16 cellular contexts compared by ENCODE assay signal in genomic region chr2:208251098-208251497, GRCh38. TPM values are rescaled to one million over a fixed set of nuclear protein-coding genes. Genes with fewer than 3 reads are reported as not detected.
DNase-seq lines count a peak whose midpoint lies in the region; ATAC-seq and TF ChIP-seq lines count a peak whose summit lies in the region.
"Had no signal": no experiment of that assay in that cellular context is flagged by ENCODE, and none has a peak within 500 bp of the region (broad histone marks: within the 10 kb centered on the region; RNA-seq: fewer than 3 reads in every experiment).

No MANE protein-coding gene starts in this region.

- H3K9me3 ChIP-seq in HUES64 (ENCODE audit: insufficient read depth, low read depth, low read length) (no peaks in the 10 kb centered on the region), adrenal gland (replicated peaks in 1 of 3) (no peaks in the 10 kb centered on the region), right lobe of liver (no peaks in the 10 kb centered on the region)

- no peak overlapping the region for H3K4me3 ChIP-seq in ACC112 (ENCODE audit: low read depth, low read length)
- H3K4me3 ChIP-seq in HUES64 (ENCODE audit: low read length): no peak overlapping the region
- no peak overlapping the region for H3K4me3 ChIP-seq in adrenal gland
- H3K4me3 ChIP-seq in right lobe of liver: peak overlapping the region in 1 of 3 donors; percentile 95

- H3K36me3 Mint-ChIP-seq in activated CD4-positive, alpha-beta memory T cell treated with anti-CD3 and anti-CD28 coated beads for 36 hours: peaks cover 17% of the 10 kb centered on the region

- TF ChIP-seq CTCF in adrenal gland (IDR thresholded peaks at IDR 0.05): no peak
- no peak for TF ChIP-seq CTCF in right lobe of liver (IDR thresholded peaks at IDR 0.05)

- no peaks in the 10 kb centered on the region for H3K9me3 Mint-ChIP-seq in activated CD4-positive, alpha-beta memory T cell treated with anti-CD3 and anti-CD28 coated beads for 36 hours
- H3K9me3 Mint-ChIP-seq: IgD-negative memory B cell had no signal

- peaks cover 2% of the 10 kb centered on the region for H3K79me2 ChIP-seq in ACC112 (ENCODE audit: control insufficient read depth, insufficient read depth, low read length, unreplicated experiment)

- peak overlapping the region; percentile 43; the same call in 1 of the 2 replicates for H3K27ac ChIP-seq in ACC112 (ENCODE audit: low read depth, low read length)
- peak overlapping the region; percentile 59; the same call in 1 of the 2 replicates for H3K27ac ChIP-seq in HUES64 (ENCODE audit: low read depth, low read length)
- peak overlapping the region in 3 of 5 donors; percentile 6 to 77 (median 53) for H3K27ac ChIP-seq in adrenal gland
- peak overlapping the region; percentile 23 to 73 (median 40) for H3K27ac ChIP-seq in right lobe of liver

- ATAC-seq in right lobe of liver: no peak

- H3K36me3 ChIP-seq in ACC112 (ENCODE audit: insufficient read depth, low read length) (0 out of 2 replicates have a peak, but pooled peaks cover 9% of the 10 kb centered on the region), HUES64 (ENCODE audit: insufficient read depth, low read length) (peaks cover 76% of the 10 kb centered on the region), adrenal gland (replicated peaks in 1 of 2) (peaks cover 0 to 27% of the 10 kb centered on the region in 2 donors), right lobe of liver (peaks cover 0 to 70% (median 8%) of the 10 kb centered on the region in 4 donors)

- H3K27me3 ChIP-seq in ACC112 (ENCODE audit: insufficient read depth, low read length): no peaks in the 10 kb centered on the region
- no peaks in the 10 kb centered on the region for H3K27me3 ChIP-seq in HUES64 (ENCODE audit: insufficient read depth, low read length)
- no peaks in the 10 kb centered on the region for H3K27me3 ChIP-seq in adrenal gland
- H3K27me3 ChIP-seq in right lobe of liver: no peaks in the 10 kb centered on the region

- H3K27ac Mint-ChIP-seq in activated CD4-positive, alpha-beta memory T cell treated with anti-CD3 and anti-CD28 coated beads for 36 hours: no peak overlapping the region
- H3K27ac Mint-ChIP-seq: CD4-positive, alpha-beta memory T cell; IgD-negative memory B cell had no signal

- H3K4me1 ChIP-seq in ACC112 (ENCODE audit: control insufficient read depth, insufficient read depth, low read length, unreplicated experiment): peaks cover 30% of the 10 kb centered on the region
- H3K4me1 ChIP-seq in HUES64 (ENCODE audit: insufficient read depth, low read length): peaks cover 27% of the 10 kb centered on the region
- peaks cover 62 to 73% of the 10 kb centered on the region in 2 donors for H3K4me1 ChIP-seq in adrenal gland (replicated peaks in 1 of 2)
- peaks cover 0 to 56% (median 24%) of the 10 kb centered on the region in 4 donors for H3K4me1 ChIP-seq in right lobe of liver

- CTCF ChIA-PET in activated CD4-positive, alpha-beta memory T cell treated with anti-CD3 and anti-CD28 coated beads for 36 hours (lab: Charles Lee): interaction anchor here (0.6 to 7.3 kb wide), 2 partner anchors 17 to 80 kb away, joined by 3 to 99 read pairs; partner anchors contain the start of gene PIKFYVE

- no peak overlapping the region for H3K9ac ChIP-seq in HUES64 (ENCODE audit: low read depth, low read length)

- intact Hi-C loops in adrenal gland (cut with DNase I) (loop anchor here (5.0 to 10.0 kb wide), 2 partner anchors 74 to 76 kb away; no protein-coding TSS in a partner anchor), right lobe of liver (cut with DNase I) (loop anchor here in 1 of 2 donors (10.0 kb wide), 1 partner anchor 76 kb away; no protein-coding TSS in a partner anchor)
- intact Hi-C loops in activated CD4-positive, alpha-beta memory T cell treated with anti-CD3 and anti-CD28 coated beads for 36 hours (cut with micrococcal nuclease): loop anchor here (5.0 kb wide), 1 partner anchor 1974 kb away; no protein-coding TSS in a partner anchor

- POLR2A ChIA-PET in activated CD4-positive, alpha-beta memory T cell treated with anti-CD3 and anti-CD28 coated beads for 36 hours (lab: Charles Lee): interaction anchor here (0.7 kb wide), 1 partner anchor 530 kb away, joined by 3 read pairs; no protein-coding TSS in a partner anchor

- H3K4me1 Mint-ChIP-seq in activated CD4-positive, alpha-beta memory T cell treated with anti-CD3 and anti-CD28 coated beads for 36 hours (ENCODE audit: low read depth): peaks cover 15% of the 10 kb centered on the region

- no peak overlapping the region for H3K4me3 Mint-ChIP-seq in activated CD4-positive, alpha-beta memory T cell treated with anti-CD3 and anti-CD28 coated beads for 36 hours
- H3K4me3 Mint-ChIP-seq: CD4-positive, alpha-beta memory T cell; IgD-negative memory B cell had no signal

- no peak for TF ChIP-seq POLR2A in adrenal gland (IDR thresholded peaks at IDR 0.05)
- no peak for TF ChIP-seq POLR2A in right lobe of liver (IDR thresholded peaks at IDR 0.05)

- 95% methylated on average over 4 of the region's 4 CpGs for WGBS in HUES64
- WGBS in adrenal gland, 4 donors: 93 to 96% (median 94%) methylated on average over 4 of the region's 4 CpGs
- WGBS in right lobe of liver (ENCODE audit: insufficient coverage, low coverage, low lambda C conversion rate, missing lambda C conversion rate): 39% methylated on average over 4 of the region's 4 CpGs

- no peak overlapping the region for H2AFZ ChIP-seq in ACC112 (ENCODE audit: low read length, unreplicated experiment)

- no peaks in the 10 kb centered on the region for H3K27me3 Mint-ChIP-seq in activated CD4-positive, alpha-beta memory T cell treated with anti-CD3 and anti-CD28 coated beads for 36 hours
- H3K27me3 Mint-ChIP-seq: CD4-positive, alpha-beta memory T cell; IgD-negative memory B cell had no signal

- DNase-seq in adrenal gland (no peak), right lobe of liver (no peak), SW480 (ENCODE audit: low spot score) (no peak), ecto neural progenitor cell (ENCODE audit: low spot score) (no peak), iPS-NIHi7 (ENCODE audit: extremely low spot score) (no peak)
- no peak for DNase-seq in activated CD4-positive, alpha-beta memory T cell treated with anti-CD3 and anti-CD28 coated beads for 36 hours
- DNase-seq: CD4-positive, alpha-beta memory T cell; DND-41; NCI-H1048; NCI-H1694; NCI-H2107; NCI-H226; NCI-H526 treated with DMSO at 0.1 percent for 48 hours had no signal

RNA-seq across cellular contexts. Expression of gene IDH1, which starts 3.8 kb away (rescaled TPM):
- 324 TPM for polyA plus RNA-seq in HUES64 (2013, experiment 1 of 2)
- 320 TPM for polyA plus RNA-seq in HUES64 (2013, experiment 2 of 2)
- 100 to 1,000 TPM; 337 to 562 (median 488) TPM for total RNA-seq in adrenal gland
- polyA plus RNA-seq in adrenal gland: 100 to 1,000 TPM in 2 of 3 donors, 10 to 100 TPM in 1; 82.8 to 525 (median 117) TPM
- 100 to 1,000 TPM; 147 to 682 (median 184) TPM for total RNA-seq in right lobe of liver
- total RNA-seq in activated CD4-positive, alpha-beta memory T cell treated with anti-CD3 and anti-CD28 coated beads for 36 hours: 10 to 100 TPM; 30.9 to 32.9 TPM

RNA-seq across cellular contexts. Expression of gene PIKFYVE, which starts 15.0 kb away (rescaled TPM):
- 13.8 TPM for polyA plus RNA-seq in HUES64 (2013, experiment 1 of 2)
- 18.4 TPM for polyA plus RNA-seq in HUES64 (2013, experiment 2 of 2)
- total RNA-seq in adrenal gland (10 to 100 TPM; 15.4 to 29.7 (median 25.9) TPM), right lobe of liver (10 to 100 TPM; 10.7 to 16.0 (median 13.2) TPM)
- polyA plus RNA-seq in adrenal gland: 10 to 100 TPM in 1 of 3 donors, 1 to 10 TPM in 2; 5.1 to 17.8 (median 7.4) TPM
- 10 to 100 TPM; 22.4 to 23.7 TPM for total RNA-seq in activated CD4-positive, alpha-beta memory T cell treated with anti-CD3 and anti-CD28 coated beads for 36 hours

Comparison
In these comparisons a context has a peak if more than half of its experiments do, and no peak if none do; other contexts are left out.
1. RNA of gene IDH1, which starts 3.8 kb away (total RNA-seq): 337 to 562 TPM in adrenal gland and 147 to 682 TPM in right lobe of liver; 30.9 to 32.9 TPM in activated CD4-positive, alpha-beta memory T cell treated with anti-CD3 and anti-CD28 coated beads for 36 hours; every median in the first group is over 4 times any median in the second.
2. Peak in every context shown above with its lines, with median percentiles within 50 percentile points of each other: H3K27ac ChIP-seq.